8 cellular contexts compared by ENCODE assay signal in genomic region chr12:112382866-112383265, GRCh38. TPM values are rescaled to one million over a fixed set of nuclear protein-coding genes. Genes with fewer than 3 reads are reported as not detected.
DNase-seq lines count a peak whose midpoint lies in the region; ATAC-seq and TF ChIP-seq lines count a peak whose summit lies in the region.

No MANE protein-coding gene starts in this region.

- H3K4me1 ChIP-seq in right atrium auricular region (peaks cover 0 to 20% of the 10 kb centered on the region in 2 donors), body of pancreas (peaks cover 24% of the 10 kb centered on the region), muscle layer of duodenum (ENCODE audit: control insufficient read depth in 1 of 2, insufficient read depth in 2 of 2, low read length in 2 of 2) (peaks cover 5 to 13% of the 10 kb centered on the region in 2 donors), vagina (peaks cover 32% of the 10 kb centered on the region)

- DNase-seq in right atrium auricular region (ENCODE audit: low spot score), result peak; percentile 28
- no peak for DNase-seq in Right ventricle myocardium superior
- DNase-seq in body of pancreas, result no peak
- DNase-seq in vagina (ENCODE audit: extremely low spot score in 2 of 2), result no peak
- no peak for DNase-seq in effector CD4-positive, alpha-beta T cell

- ATAC-seq in Right ventricle myocardium superior (ENCODE audit: poor library complexity) (no peak), body of pancreas (no peak), HG03095 (IDR thresholded peaks at IDR 0.05; ENCODE audit: unreplicated experiment) (no peak), GM19351 (IDR thresholded peaks at IDR 0.05; ENCODE audit: unreplicated experiment) (no peak)

- TF ChIP-seq POLR2A in body of pancreas (IDR thresholded peaks at IDR 0.05) (no peak), vagina (IDR thresholded peaks at IDR 0.05) (no peak)

- intact Hi-C loops in Right ventricle myocardium superior (cut with DNase I), result loop anchor here (10.0 kb wide), 2 partner anchors 98 to 438 kb away; no protein-coding TSS in a partner anchor
- intact Hi-C loops in body of pancreas (cut with DNase I), result loop anchor here (10.0 kb wide), 1 partner anchor 188 kb away; no protein-coding TSS in a partner anchor
- intact Hi-C loops in vagina (cut with DNase I), result loop anchor here (10.0 kb wide), 1 partner anchor 188 kb away; no protein-coding TSS in a partner anchor

- H3K9me3 ChIP-seq in right atrium auricular region (no peaks in the 10 kb centered on the region), body of pancreas (no peaks in the 10 kb centered on the region), muscle layer of duodenum (ENCODE audit: control insufficient read depth in 1 of 2, low read length in 2 of 2) (no peaks in the 10 kb centered on the region), vagina (no peaks in the 10 kb centered on the region)

- H3K27me3 ChIP-seq in right atrium auricular region (no peaks in the 10 kb centered on the region), body of pancreas (no peaks in the 10 kb centered on the region), muscle layer of duodenum (ENCODE audit: low read depth, low read length) (no peaks in the 10 kb centered on the region), vagina (no peaks in the 10 kb centered on the region)

- H3K27ac ChIP-seq in right atrium auricular region (peak overlapping the region in 1 of 2 donors; percentile 74), body of pancreas (peak overlapping the region; percentile 72 to 88 (median 83)), muscle layer of duodenum (ENCODE audit: low read length) (no peak overlapping the region), vagina (peak overlapping the region; percentile 77)

- WGBS in body of pancreas, 2 donors, result 87 to 90% methylated on average over 11 of the region's 11 CpGs

- TF ChIP-seq CTCF in right atrium auricular region (IDR thresholded peaks at IDR 0.05), result no peak
- TF ChIP-seq CTCF in body of pancreas (IDR thresholded peaks at IDR 0.05), result no peak
- no peak for TF ChIP-seq CTCF in vagina (IDR thresholded peaks at IDR 0.05)

- H3K4me3 ChIP-seq in right atrium auricular region (peak overlapping the region; percentile 73 to 97), body of pancreas (peak overlapping the region in 1 of 2 donors; percentile 88), muscle layer of duodenum (ENCODE audit: low read depth in 1 of 2, low read length in 2 of 2) (peak overlapping the region; percentile 59 to 87), vagina (peak overlapping the region; percentile 75 to 77)

- H3K36me3 ChIP-seq in right atrium auricular region, result no peaks in the 10 kb centered on the region
- H3K36me3 ChIP-seq in body of pancreas (replicated peaks in 1 of 2; ENCODE audit: insufficient read depth in 1 of 2, low read depth in 2 of 2), result no peaks in the 10 kb centered on the region
- no peaks in the 10 kb centered on the region for H3K36me3 ChIP-seq in muscle layer of duodenum (ENCODE audit: control insufficient read depth in 1 of 2, insufficient read depth in 2 of 2, low read length in 2 of 2)
- no peaks in the 10 kb centered on the region for H3K36me3 ChIP-seq in vagina

RNA-seq across cellular contexts. Expression of gene HECTD4, which starts 0.6 kb away (rescaled TPM):
- total RNA-seq in right atrium auricular region (10 to 100 TPM; 14.8 to 16.5 TPM), Right ventricle myocardium superior (20.0 TPM), body of pancreas (10 to 100 TPM; 23.3 to 45.2 TPM), vagina (79.6 TPM)

RNA-seq across cellular contexts. Expression of gene RPL6, which starts 26.5 kb away (rescaled TPM):
- 100 to 1,000 TPM; 700 to 967 TPM for total RNA-seq in right atrium auricular region
- total RNA-seq in Right ventricle myocardium superior, result 532 TPM
- 100 to 1,000 TPM; 864 to 931 TPM for total RNA-seq in body of pancreas
- 1,081 TPM for total RNA-seq in vagina

RNA-seq across cellular contexts. Expression of gene PTPN11, which starts 35.9 kb away (rescaled TPM):
- total RNA-seq in right atrium auricular region (10 to 100 TPM; 70.8 to 97.9 TPM), Right ventricle myocardium superior (98.1 TPM), body of pancreas (10 to 100 TPM; 31.6 to 47.1 TPM), vagina (57.2 TPM)
